ENCODE assay signal across 2 cellular contexts in genomic region chr9:134348404-134349155, GRCh38.
TF ChIP-seq lines count a peak whose summit lies in the region.

No MANE protein-coding gene starts in this region.

TF ChIP-seq in liver, 16 proteins besides CTCF, POLR2A, EP300 and RAD21:
- TF ChIP-seq EGR1 (IDR thresholded peaks at IDR 0.05; ENCODE audit: low read depth in 2 of 2) = no peak
- TF ChIP-seq YY1 (IDR thresholded peaks at IDR 0.05) = no peak
- no peak for TF ChIP-seq NR2F2 (IDR thresholded peaks at IDR 0.05)
- TF ChIP-seq REST (IDR thresholded peaks at IDR 0.05) = no peak

TF ChIP-seq in HepG2, 621 proteins besides CTCF, POLR2A, EP300 and RAD21:
- TF ChIP-seq ZNF280B (CRISPR knock-in tag; IDR thresholded peaks at IDR 0.05; ENCODE audit: borderline replicate concordance) (no peak), ARID3A (IDR thresholded peaks at IDR 0.05; ENCODE audit: low read depth, low read length) (no peak), ARNT2 (CRISPR knock-in tag; IDR thresholded peaks at IDR 0.05; ENCODE audit: low read depth) (no peak), JUN (CRISPR knock-in tag; IDR thresholded peaks at IDR 0.05) (no peak), ZNF749 (CRISPR knock-in tag; IDR thresholded peaks at IDR 0.05; ENCODE audit: borderline replicate concordance) (no peak), ZNF841 (CRISPR knock-in tag; IDR thresholded peaks at IDR 0.05; ENCODE audit: borderline replicate concordance) (no peak), ATAD3A (CRISPR knock-in tag; IDR thresholded peaks at IDR 0.05) (no peak), CEBPB (IDR thresholded peaks at IDR 0.05; ENCODE audit: borderline replicate concordance, low read depth, low read length) (no peak), TFDP1 (CRISPR knock-in tag; IDR thresholded peaks at IDR 0.05; ENCODE audit: borderline replicate concordance) (no peak), ZBTB38 (CRISPR knock-in tag; IDR thresholded peaks at IDR 0.05) (no peak), SP1 (IDR thresholded peaks at IDR 0.05) (no peak), SP1 (CRISPR knock-in tag; IDR thresholded peaks at IDR 0.05) (no peak), ARID2 (CRISPR knock-in tag; IDR thresholded peaks at IDR 0.05; ENCODE audit: borderline replicate concordance) (no peak), TEAD3 (CRISPR knock-in tag; optimal IDR thresholded peaks at IDR 0.05; ENCODE audit: borderline replicate concordance) (no peak)
